1 cellular context compared by ENCODE assay signal in the genomic region with DNA sequence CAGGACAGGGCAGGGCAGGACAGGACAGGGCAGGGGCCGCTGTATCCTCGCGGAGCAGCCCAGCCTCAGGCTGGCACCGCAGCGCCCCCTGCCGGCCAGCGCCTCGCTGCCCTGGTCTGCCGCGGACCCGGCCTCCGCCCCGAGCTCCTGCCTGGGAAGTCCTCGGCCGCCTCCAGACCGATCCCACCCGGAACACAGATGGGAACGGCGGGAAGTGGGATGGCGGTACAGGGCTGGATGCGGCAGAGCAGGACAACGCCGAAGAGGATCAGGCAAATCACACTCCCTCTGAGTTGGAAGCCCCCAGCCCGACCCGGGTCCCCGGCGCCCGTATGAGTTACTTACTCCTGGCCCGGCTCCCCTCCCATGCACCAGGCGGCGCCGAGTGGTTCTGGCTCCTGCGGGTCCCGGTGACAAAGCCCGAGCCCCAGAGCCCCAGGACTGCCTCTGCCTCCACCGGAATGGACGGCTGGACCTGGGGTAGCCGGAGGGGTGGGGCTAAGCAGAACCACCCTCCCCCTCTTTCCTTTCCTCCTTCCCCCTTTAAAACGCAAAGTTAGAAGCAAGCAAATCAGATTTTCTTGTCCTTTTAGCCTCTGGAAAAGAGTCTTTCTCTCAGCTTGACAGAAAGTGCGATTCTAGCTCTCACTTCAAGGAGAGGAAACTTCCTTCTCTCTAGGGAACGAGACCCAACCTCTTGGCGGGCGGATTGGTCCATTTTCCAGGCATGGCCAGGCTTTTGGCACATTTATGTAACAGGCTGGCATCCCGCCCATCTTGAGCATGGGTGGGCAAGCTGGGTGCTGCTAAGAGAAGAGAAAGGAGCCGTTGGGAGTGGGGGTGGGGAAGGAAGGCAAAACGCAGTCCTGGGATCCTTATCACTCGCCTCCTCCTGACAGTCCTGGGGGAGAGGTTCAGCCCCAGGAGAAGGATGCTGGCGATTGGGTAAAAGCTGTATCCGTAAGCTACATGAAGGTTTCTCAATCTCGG.
TF ChIP-seq lines count a peak whose summit lies in the region.

A gene with protein sequence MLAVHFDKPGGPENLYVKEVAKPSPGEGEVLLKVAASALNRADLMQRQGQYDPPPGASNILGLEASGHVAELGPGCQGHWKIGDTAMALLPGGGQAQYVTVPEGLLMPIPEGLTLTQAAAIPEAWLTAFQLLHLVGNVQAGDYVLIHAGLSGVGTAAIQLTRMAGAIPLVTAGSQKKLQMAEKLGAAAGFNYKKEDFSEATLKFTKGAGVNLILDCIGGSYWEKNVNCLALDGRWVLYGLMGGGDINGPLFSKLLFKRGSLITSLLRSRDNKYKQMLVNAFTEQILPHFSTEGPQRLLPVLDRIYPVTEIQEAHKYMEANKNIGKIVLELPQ (minus strand): TSS at position 449 of the 990 bp plus-strand sequence. CDS start 508 bp downstream, outside the sequence.

TF ChIP-seq in K562, 482 proteins besides CTCF, POLR2A, EP300 and RAD21 (continued from another document and continues in another):
- TF ChIP-seq, protein P1, sequence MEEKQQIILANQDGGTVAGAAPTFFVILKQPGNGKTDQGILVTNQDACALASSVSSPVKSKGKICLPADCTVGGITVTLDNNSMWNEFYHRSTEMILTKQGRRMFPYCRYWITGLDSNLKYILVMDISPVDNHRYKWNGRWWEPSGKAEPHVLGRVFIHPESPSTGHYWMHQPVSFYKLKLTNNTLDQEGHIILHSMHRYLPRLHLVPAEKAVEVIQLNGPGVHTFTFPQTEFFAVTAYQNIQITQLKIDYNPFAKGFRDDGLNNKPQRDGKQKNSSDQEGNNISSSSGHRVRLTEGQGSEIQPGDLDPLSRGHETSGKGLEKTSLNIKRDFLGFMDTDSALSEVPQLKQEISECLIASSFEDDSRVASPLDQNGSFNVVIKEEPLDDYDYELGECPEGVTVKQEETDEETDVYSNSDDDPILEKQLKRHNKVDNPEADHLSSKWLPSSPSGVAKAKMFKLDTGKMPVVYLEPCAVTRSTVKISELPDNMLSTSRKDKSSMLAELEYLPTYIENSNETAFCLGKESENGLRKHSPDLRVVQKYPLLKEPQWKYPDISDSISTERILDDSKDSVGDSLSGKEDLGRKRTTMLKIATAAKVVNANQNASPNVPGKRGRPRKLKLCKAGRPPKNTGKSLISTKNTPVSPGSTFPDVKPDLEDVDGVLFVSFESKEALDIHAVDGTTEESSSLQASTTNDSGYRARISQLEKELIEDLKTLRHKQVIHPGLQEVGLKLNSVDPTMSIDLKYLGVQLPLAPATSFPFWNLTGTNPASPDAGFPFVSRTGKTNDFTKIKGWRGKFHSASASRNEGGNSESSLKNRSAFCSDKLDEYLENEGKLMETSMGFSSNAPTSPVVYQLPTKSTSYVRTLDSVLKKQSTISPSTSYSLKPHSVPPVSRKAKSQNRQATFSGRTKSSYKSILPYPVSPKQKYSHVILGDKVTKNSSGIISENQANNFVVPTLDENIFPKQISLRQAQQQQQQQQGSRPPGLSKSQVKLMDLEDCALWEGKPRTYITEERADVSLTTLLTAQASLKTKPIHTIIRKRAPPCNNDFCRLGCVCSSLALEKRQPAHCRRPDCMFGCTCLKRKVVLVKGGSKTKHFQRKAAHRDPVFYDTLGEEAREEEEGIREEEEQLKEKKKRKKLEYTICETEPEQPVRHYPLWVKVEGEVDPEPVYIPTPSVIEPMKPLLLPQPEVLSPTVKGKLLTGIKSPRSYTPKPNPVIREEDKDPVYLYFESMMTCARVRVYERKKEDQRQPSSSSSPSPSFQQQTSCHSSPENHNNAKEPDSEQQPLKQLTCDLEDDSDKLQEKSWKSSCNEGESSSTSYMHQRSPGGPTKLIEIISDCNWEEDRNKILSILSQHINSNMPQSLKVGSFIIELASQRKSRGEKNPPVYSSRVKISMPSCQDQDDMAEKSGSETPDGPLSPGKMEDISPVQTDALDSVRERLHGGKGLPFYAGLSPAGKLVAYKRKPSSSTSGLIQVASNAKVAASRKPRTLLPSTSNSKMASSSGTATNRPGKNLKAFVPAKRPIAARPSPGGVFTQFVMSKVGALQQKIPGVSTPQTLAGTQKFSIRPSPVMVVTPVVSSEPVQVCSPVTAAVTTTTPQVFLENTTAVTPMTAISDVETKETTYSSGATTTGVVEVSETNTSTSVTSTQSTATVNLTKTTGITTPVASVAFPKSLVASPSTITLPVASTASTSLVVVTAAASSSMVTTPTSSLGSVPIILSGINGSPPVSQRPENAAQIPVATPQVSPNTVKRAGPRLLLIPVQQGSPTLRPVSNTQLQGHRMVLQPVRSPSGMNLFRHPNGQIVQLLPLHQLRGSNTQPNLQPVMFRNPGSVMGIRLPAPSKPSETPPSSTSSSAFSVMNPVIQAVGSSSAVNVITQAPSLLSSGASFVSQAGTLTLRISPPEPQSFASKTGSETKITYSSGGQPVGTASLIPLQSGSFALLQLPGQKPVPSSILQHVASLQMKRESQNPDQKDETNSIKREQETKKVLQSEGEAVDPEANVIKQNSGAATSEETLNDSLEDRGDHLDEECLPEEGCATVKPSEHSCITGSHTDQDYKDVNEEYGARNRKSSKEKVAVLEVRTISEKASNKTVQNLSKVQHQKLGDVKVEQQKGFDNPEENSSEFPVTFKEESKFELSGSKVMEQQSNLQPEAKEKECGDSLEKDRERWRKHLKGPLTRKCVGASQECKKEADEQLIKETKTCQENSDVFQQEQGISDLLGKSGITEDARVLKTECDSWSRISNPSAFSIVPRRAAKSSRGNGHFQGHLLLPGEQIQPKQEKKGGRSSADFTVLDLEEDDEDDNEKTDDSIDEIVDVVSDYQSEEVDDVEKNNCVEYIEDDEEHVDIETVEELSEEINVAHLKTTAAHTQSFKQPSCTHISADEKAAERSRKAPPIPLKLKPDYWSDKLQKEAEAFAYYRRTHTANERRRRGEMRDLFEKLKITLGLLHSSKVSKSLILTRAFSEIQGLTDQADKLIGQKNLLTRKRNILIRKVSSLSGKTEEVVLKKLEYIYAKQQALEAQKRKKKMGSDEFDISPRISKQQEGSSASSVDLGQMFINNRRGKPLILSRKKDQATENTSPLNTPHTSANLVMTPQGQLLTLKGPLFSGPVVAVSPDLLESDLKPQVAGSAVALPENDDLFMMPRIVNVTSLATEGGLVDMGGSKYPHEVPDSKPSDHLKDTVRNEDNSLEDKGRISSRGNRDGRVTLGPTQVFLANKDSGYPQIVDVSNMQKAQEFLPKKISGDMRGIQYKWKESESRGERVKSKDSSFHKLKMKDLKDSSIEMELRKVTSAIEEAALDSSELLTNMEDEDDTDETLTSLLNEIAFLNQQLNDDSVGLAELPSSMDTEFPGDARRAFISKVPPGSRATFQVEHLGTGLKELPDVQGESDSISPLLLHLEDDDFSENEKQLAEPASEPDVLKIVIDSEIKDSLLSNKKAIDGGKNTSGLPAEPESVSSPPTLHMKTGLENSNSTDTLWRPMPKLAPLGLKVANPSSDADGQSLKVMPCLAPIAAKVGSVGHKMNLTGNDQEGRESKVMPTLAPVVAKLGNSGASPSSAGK (IDR thresholded peaks at IDR 0.05): 0 out of 2 replicates have a peak, but pooled peaks have one; percentile 49
- TF ChIP-seq DMBX1 (CRISPR knock-in tag; IDR thresholded peaks at IDR 0.05; ENCODE audit: borderline replicate concordance) (0 out of 2 replicates have a peak, but pooled peaks have one; percentile 24), SNIP1 (IDR thresholded peaks at IDR 0.05; ENCODE audit: low read depth) (peak; percentile 72; the same call in 1 of the 2 replicates), CTBP1 (IDR thresholded peaks at IDR 0.05; ENCODE audit: borderline replicate concordance) (peak; percentile 87), PCBP1 (IDR thresholded peaks at IDR 0.05; ENCODE audit: low read depth, low read length, poor library complexity, severe bottlenecking) (peak; percentile 21), KDM4B (IDR thresholded peaks at IDR 0.05; ENCODE audit: borderline replicate concordance in 2 of 2, low read depth in 1 of 2) (0 out of 4 replicates have a peak, but pooled peaks of 1 of the 2 experiments have one; percentile 30), HDAC8 (tag; IDR thresholded peaks at IDR 0.05) (peak; percentile 51; the same call in 1 of the 2 replicates), CBX1 (IDR thresholded peaks at IDR 0.05; ENCODE audit: low read depth) (peak; percentile 61; the same call in 1 of the 2 replicates), ZNF695 (CRISPR knock-in tag; IDR thresholded peaks at IDR 0.05) (no peak), TOE1 (IDR thresholded peaks at IDR 0.05; ENCODE audit: borderline replicate concordance) (0 out of 2 replicates have a peak, but pooled peaks have one; percentile 78), TOE1 (CRISPR knock-in tag; IDR thresholded peaks at IDR 0.05; ENCODE audit: borderline replicate concordance, low read depth) (no peak), HEY1 (CRISPR knock-in tag; IDR thresholded peaks at IDR 0.05; ENCODE audit: borderline replicate concordance) (no peak), STAG1 (CRISPR knock-in tag; IDR thresholded peaks at IDR 0.05; ENCODE audit: borderline replicate concordance) (peak; percentile 71; the same call in 1 of the 2 replicates), TGIF2 (CRISPR knock-in tag; IDR thresholded peaks at IDR 0.05) (peak; percentile 76; the same call in 1 of the 2 replicates), SAFB (IDR thresholded peaks at IDR 0.05; ENCODE audit: borderline replicate concordance, low read depth, low read length) (peak; percentile 15; the same call in 1 of the 2 replicates), TEAD1 (CRISPR knock-in tag; IDR thresholded peaks at IDR 0.05) (peak in 1 of 2 experiments; percentile 30; a peak in 2 of 4 replicates), ZNF766 (CRISPR knock-in tag; conservative IDR thresholded peaks at IDR 0.05) (0 out of 2 replicates have a peak, but pooled peaks have one; percentile 36), ATF7 (IDR thresholded peaks at IDR 0.05) (0 out of 2 replicates have a peak, but pooled peaks have one; percentile 58), ZFX (CRISPR knock-in tag; IDR thresholded peaks at IDR 0.05) (peak; percentile 91), NBN (IDR thresholded peaks at IDR 0.05; ENCODE audit: low read depth) (peak; percentile 87)
- TF ChIP-seq, protein P2, sequence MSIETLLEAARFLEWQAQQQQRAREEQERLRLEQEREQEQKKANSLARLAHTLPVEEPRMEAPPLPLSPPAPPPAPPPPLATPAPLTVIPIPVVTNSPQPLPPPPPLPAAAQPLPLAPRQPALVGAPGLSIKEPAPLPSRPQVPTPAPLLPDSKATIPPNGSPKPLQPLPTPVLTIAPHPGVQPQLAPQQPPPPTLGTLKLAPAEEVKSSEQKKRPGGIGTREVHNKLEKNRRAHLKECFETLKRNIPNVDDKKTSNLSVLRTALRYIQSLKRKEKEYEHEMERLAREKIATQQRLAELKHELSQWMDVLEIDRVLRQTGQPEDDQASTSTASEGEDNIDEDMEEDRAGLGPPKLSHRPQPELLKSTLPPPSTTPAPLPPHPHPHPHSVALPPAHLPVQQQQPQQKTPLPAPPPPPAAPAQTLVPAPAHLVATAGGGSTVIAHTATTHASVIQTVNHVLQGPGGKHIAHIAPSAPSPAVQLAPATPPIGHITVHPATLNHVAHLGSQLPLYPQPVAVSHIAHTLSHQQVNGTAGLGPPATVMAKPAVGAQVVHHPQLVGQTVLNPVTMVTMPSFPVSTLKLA (conservative IDR thresholded peaks at IDR 0.05): peak; percentile 14 to 79; a peak in 3 of 4 replicates
- TF ChIP-seq, protein P3, sequence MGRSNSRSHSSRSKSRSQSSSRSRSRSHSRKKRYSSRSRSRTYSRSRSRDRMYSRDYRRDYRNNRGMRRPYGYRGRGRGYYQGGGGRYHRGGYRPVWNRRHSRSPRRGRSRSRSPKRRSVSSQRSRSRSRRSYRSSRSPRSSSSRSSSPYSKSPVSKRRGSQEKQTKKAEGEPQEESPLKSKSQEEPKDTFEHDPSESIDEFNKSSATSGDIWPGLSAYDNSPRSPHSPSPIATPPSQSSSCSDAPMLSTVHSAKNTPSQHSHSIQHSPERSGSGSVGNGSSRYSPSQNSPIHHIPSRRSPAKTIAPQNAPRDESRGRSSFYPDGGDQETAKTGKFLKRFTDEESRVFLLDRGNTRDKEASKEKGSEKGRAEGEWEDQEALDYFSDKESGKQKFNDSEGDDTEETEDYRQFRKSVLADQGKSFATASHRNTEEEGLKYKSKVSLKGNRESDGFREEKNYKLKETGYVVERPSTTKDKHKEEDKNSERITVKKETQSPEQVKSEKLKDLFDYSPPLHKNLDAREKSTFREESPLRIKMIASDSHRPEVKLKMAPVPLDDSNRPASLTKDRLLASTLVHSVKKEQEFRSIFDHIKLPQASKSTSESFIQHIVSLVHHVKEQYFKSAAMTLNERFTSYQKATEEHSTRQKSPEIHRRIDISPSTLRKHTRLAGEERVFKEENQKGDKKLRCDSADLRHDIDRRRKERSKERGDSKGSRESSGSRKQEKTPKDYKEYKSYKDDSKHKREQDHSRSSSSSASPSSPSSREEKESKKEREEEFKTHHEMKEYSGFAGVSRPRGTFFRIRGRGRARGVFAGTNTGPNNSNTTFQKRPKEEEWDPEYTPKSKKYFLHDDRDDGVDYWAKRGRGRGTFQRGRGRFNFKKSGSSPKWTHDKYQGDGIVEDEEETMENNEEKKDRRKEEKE (IDR thresholded peaks at IDR 0.05; ENCODE audit: borderline replicate concordance in 1 of 2, control insufficient read depth in 1 of 2, low read depth in 2 of 2, low read length in 1 of 2): 0 out of 4 replicates have a peak, but pooled peaks of 1 of the 2 experiments have one; percentile 58
- TF ChIP-seq, protein P4, sequence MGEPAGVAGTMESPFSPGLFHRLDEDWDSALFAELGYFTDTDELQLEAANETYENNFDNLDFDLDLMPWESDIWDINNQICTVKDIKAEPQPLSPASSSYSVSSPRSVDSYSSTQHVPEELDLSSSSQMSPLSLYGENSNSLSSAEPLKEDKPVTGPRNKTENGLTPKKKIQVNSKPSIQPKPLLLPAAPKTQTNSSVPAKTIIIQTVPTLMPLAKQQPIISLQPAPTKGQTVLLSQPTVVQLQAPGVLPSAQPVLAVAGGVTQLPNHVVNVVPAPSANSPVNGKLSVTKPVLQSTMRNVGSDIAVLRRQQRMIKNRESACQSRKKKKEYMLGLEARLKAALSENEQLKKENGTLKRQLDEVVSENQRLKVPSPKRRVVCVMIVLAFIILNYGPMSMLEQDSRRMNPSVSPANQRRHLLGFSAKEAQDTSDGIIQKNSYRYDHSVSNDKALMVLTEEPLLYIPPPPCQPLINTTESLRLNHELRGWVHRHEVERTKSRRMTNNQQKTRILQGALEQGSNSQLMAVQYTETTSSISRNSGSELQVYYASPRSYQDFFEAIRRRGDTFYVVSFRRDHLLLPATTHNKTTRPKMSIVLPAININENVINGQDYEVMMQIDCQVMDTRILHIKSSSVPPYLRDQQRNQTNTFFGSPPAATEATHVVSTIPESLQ (CRISPR knock-in tag; IDR thresholded peaks at IDR 0.05): no peak
- TF ChIP-seq, protein P5, sequence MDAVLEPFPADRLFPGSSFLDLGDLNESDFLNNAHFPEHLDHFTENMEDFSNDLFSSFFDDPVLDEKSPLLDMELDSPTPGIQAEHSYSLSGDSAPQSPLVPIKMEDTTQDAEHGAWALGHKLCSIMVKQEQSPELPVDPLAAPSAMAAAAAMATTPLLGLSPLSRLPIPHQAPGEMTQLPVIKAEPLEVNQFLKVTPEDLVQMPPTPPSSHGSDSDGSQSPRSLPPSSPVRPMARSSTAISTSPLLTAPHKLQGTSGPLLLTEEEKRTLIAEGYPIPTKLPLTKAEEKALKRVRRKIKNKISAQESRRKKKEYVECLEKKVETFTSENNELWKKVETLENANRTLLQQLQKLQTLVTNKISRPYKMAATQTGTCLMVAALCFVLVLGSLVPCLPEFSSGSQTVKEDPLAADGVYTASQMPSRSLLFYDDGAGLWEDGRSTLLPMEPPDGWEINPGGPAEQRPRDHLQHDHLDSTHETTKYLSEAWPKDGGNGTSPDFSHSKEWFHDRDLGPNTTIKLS (IDR thresholded peaks at IDR 0.05; ENCODE audit: borderline replicate concordance, low read depth): peak; percentile 65; the same call in 1 of the 2 replicates
- TF ChIP-seq, protein P6, sequence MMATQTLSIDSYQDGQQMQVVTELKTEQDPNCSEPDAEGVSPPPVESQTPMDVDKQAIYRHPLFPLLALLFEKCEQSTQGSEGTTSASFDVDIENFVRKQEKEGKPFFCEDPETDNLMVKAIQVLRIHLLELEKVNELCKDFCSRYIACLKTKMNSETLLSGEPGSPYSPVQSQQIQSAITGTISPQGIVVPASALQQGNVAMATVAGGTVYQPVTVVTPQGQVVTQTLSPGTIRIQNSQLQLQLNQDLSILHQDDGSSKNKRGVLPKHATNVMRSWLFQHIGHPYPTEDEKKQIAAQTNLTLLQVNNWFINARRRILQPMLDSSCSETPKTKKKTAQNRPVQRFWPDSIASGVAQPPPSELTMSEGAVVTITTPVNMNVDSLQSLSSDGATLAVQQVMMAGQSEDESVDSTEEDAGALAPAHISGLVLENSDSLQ (IDR thresholded peaks at IDR 0.05): 0 out of 2 replicates have a peak, but pooled peaks have one; percentile 7
